1 cellular context compared by ENCODE assay signal in the genomic region with DNA sequence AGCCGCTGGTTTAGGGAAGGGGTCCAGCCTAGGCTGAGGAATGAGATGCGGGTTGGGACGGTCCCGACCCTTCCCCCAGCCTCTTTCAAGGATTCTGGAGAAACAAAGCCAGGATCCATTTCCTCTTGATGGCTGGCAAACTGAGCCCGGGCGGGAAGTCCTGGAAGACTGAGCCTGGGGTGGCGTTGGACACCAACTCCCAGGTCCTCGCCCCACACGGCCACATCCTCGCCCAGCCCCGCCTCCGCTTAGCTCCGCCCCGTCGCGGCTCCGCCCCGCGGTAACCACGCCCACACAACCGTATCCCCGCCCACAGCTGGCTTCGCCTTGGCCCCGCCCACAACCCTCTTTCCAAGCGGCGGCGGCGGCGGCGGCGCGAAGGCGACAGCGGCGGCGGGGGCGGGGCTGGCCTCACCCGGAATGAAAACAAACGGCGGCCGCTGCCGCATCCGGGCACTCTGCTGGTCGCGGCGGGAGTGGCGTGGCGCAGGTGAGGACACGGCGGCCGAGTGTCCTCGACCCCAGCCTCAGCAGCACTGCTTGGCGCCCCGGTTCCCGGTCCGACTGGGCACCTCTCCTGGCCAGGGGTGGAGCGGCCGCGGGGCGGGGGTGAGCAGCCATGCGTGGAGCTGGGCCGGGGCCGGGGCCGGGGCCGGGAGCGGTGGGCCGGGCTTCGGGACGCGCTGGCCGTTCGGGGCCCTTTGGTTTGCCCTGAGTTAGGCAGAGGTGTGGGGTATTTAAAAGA.
TF ChIP-seq lines count a peak whose summit lies in the region.

A gene with protein sequence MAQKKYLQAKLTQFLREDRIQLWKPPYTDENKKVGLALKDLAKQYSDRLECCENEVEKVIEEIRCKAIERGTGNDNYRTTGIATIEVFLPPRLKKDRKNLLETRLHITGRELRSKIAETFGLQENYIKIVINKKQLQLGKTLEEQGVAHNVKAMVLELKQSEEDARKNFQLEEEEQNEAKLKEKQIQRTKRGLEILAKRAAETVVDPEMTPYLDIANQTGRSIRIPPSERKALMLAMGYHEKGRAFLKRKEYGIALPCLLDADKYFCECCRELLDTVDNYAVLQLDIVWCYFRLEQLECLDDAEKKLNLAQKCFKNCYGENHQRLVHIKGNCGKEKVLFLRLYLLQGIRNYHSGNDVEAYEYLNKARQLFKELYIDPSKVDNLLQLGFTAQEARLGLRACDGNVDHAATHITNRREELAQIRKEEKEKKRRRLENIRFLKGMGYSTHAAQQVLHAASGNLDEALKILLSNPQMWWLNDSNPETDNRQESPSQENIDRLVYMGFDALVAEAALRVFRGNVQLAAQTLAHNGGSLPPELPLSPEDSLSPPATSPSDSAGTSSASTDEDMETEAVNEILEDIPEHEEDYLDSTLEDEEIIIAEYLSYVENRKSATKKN (plus strand): TSS at position 456 of the 745 bp plus-strand sequence. CDS start 3,538 bp downstream, outside the sequence.

TF ChIP-seq in HEK293, 187 proteins besides CTCF, POLR2A, EP300 and RAD21 (continued from another document):
- TF ChIP-seq, protein P1, sequence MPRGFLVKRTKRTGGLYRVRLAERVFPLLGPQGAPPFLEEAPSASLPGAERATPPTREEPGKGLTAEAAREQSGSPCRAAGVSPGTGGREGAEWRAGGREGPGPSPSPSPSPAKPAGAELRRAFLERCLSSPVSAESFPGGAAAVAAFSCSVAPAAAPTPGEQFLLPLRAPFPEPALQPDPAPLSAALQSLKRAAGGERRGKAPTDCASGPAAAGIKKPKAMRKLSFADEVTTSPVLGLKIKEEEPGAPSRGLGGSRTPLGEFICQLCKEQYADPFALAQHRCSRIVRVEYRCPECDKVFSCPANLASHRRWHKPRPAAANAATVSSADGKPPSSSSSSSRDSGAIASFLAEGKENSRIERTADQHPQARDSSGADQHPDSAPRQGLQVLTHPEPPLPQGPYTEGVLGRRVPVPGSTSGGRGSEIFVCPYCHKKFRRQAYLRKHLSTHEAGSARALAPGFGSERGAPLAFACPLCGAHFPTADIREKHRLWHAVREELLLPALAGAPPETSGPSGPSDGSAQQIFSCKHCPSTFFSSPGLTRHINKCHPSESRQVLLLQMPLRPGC (tag by site-specific recombination; IDR thresholded peaks at IDR 0.05), result no peak
- TF ChIP-seq SP3 (tag by site-specific recombination; IDR thresholded peaks at IDR 0.05) (peak; percentile 97), GLIS2 (tag by site-specific recombination; IDR thresholded peaks at IDR 0.05) (peak; percentile 82), ZEB2 (tag by site-specific recombination; IDR thresholded peaks at IDR 0.05) (peak; percentile 73; the same call in 1 of the 2 replicates), ZBTB20 (tag by site-specific recombination; IDR thresholded peaks at IDR 0.05) (peak; percentile 78)
- TF ChIP-seq, protein P2, sequence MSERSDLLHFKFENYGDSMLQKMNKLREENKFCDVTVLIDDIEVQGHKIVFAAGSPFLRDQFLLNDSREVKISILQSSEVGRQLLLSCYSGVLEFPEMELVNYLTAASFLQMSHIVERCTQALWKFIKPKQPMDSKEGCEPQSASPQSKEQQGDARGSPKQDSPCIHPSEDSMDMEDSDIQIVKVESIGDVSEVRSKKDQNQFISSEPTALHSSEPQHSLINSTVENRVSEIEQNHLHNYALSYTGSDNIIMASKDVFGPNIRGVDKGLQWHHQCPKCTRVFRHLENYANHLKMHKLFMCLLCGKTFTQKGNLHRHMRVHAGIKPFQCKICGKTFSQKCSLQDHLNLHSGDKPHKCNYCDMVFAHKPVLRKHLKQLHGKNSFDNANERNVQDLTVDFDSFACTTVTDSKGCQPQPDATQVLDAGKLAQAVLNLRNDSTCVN (tag by site-specific recombination; optimal IDR thresholded peaks at IDR 0.05), result peak; percentile 72
